30 cellular contexts compared by ENCODE assay signal in genomic region chr15:60325905-60326304, GRCh38.
"Had no signal": no experiment of that assay in that cellular context is flagged by ENCODE, and none has a peak within 500 bp of the region (broad histone marks: within the 10 kb centered on the region; RNA-seq: fewer than 3 reads in every experiment).

No MANE protein-coding gene starts in this region.

- H3K79me2 ChIP-seq: parathyroid adenoma had no signal

- DNase-seq: activated CD4-positive, alpha-beta memory T cell treated with anti-CD3 and anti-CD28 coated beads, Interleukin-2, amount 10 ng/mL, durations not matched to agents 7 days and 5 days; activated CD4-positive, alpha-beta T cell treated with anti-CD3 and anti-CD28 coated beads for 1 hour; activated CD4-positive, alpha-beta T cell treated with anti-CD3 and anti-CD28 coated beads, Interleukin-2, amount 10 ng/mL, durations not matched to agents 7 days and 5 days; activated CD8-positive, alpha-beta memory T cell treated with anti-CD3 and anti-CD28 coated beads, Interleukin-2, amount 50 U/mL, for 48 hours; activated gamma-delta T cell; activated naive CD4-positive, alpha-beta T cell treated with anti-CD3 and anti-CD28 coated beads, Interleukin-2, amount 10 ng/mL, durations not matched to agents 7 days and 5 days; activated T-cell treated with anti-CD3 and anti-CD28 coated beads, Interleukin-2, amount 50 U/mL, for 24 hours; amniotic stem cell; brain microvascular endothelial cell; effector memory CD8-positive, alpha-beta T cell; erythroblast; gastrocnemius medialis; hypothalamus; immature natural killer cell; kidney; left colon; mammary epithelial cell; nucleus accumbens; psoas muscle; stimulated activated CD4-positive, alpha-beta T cell treated with anti-CD3 and anti-CD28 coated beads, Interleukin-1b, Interleukin-23, amount 100 ng/mL, for 48 hours; stimulated activated CD4-positive, alpha-beta T cell treated with anti-CD3 and anti-CD28 coated beads, Interleukin-4, amount 100 ng/mL, for 4 hours; stimulated activated CD8-positive, alpha-beta memory T cell treated with anti-CD3 and anti-CD28 coated beads, Interleukin-4, amount 100 ng/mL, for 48 hours; stimulated activated naive CD8-positive, alpha-beta T cell treated with anti-CD3 and anti-CD28 coated beads, Interleukin-15, amount 100 ng/mL, for 72 hours; substantia nigra; uterus had no signal

- H2AFZ ChIP-seq: parathyroid adenoma had no signal

- H3K4me1 ChIP-seq: parathyroid adenoma, psoas muscle, uterus had no signal

- H3K4me3 ChIP-seq: coronary artery, gastrocnemius medialis, psoas muscle, smooth muscle cell, uterus had no signal

- ATAC-seq: effector memory CD8-positive, alpha-beta T cell; gastrocnemius medialis; left colon; psoas muscle; stimulated activated memory B cell treated with anti-CD40 and anti-IgM and Interleukin-4, amounts not matched to agents 10 μg/mL and 1 μg/mL and 100 μg/mL, for 72 hours; stimulated activated naive CD8-positive, alpha-beta T cell treated with anti-CD3 and anti-CD28 coated beads, Interleukin-15, amount 100 ng/mL, for 72 hours; WTC11 had no signal

- H3K27ac ChIP-seq: brain microvascular endothelial cell, coronary artery, gastrocnemius medialis, parathyroid adenoma, psoas muscle, uterus had no signal

- H3K36me3 ChIP-seq: brain microvascular endothelial cell, gastrocnemius medialis, uterus had no signal

- H3K4me2 ChIP-seq: smooth muscle cell had no signal

- H3K9me3 ChIP-seq: gastrocnemius medialis, psoas muscle, uterus had no signal
